1 cellular context compared by ENCODE assay signal in the genomic region with DNA sequence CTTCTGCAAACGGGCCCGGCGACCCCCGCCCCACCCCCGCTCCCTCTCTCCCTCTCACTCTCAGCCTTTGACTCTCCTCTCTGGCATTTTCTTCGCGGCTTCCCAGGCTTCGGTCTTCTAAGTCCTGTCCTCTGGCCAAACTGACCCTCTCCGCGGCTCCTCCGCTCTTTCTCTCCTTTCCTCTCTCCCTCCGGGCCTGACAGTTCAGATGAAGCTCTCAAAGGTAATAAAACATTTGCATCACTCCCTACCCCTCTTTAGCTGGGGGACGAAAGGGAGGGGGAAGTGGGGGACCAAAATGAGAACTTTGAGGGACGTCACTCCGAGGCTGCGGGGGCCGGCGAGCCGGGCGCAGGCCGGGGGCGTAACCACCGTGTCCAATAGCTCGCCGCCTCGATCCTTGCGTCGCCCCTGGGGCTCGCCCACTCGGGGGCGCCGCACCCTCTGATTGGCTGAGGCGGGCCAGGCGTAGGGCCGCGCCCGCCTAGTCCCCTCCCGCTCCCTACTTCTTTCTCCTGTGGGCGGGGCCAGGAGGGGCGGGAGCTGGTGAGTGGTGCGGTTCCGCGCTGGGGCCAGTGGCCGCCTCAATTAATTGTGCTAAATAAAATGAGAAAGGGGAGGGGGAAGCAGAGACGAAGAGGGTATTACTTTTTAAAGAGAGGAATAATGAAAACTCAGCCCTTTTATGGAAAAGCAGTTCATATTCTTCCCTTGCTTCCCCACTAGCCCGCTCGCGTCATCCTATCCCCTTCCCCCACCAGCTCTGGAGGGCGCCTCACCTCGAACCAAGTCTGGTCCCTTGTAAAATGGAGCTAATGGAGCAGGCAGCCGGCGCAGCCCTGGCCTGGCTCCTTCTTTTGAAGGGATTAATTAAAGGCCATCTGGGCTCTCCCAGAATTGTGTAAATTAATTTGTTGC.
A peak's percentile ranks its signal among the peaks of the same experiment; 100 is the strongest.
TF ChIP-seq lines count a peak whose summit lies in the region.

Gene NKX6-1, minus strand, starts transcription at position 228 of the 918 bp plus-strand sequence. CDS start 1,064 bp downstream, outside the sequence.

TF ChIP-seq in HCT116, 20 proteins besides CTCF, POLR2A, EP300 and RAD21 (continued from another document):
- TF ChIP-seq, protein P1, sequence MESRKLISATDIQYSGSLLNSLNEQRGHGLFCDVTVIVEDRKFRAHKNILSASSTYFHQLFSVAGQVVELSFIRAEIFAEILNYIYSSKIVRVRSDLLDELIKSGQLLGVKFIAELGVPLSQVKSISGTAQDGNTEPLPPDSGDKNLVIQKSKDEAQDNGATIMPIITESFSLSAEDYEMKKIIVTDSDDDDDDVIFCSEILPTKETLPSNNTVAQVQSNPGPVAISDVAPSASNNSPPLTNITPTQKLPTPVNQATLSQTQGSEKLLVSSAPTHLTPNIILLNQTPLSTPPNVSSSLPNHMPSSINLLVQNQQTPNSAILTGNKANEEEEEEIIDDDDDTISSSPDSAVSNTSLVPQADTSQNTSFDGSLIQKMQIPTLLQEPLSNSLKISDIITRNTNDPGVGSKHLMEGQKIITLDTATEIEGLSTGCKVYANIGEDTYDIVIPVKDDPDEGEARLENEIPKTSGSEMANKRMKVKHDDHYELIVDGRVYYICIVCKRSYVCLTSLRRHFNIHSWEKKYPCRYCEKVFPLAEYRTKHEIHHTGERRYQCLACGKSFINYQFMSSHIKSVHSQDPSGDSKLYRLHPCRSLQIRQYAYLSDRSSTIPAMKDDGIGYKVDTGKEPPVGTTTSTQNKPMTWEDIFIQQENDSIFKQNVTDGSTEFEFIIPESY (IDR thresholded peaks at IDR 0.05; ENCODE audit: extremely low read depth, insufficient replicate concordance, low read length) = no peak
- no peak for TF ChIP-seq SRF (IDR thresholded peaks at IDR 0.05; ENCODE audit: low read depth)
- no peak for TF ChIP-seq EZH2 (IDR thresholded peaks at IDR 0.05)
- no peak for TF ChIP-seq EZH2phosphoT487 (IDR thresholded peaks at IDR 0.05; ENCODE audit: borderline replicate concordance)
- TF ChIP-seq SIN3A (IDR thresholded peaks at IDR 0.05; ENCODE audit: low read depth) = no peak
- TF ChIP-seq SP1 (IDR thresholded peaks at IDR 0.05; ENCODE audit: low read depth) = peak; percentile 75
- TF ChIP-seq CEBPB (IDR thresholded peaks at IDR 0.05; ENCODE audit: low read depth) = no peak
- TF ChIP-seq EGR1 (IDR thresholded peaks at IDR 0.05; ENCODE audit: low read depth) = peak; percentile 90
- TF ChIP-seq ZNF274 (IDR thresholded peaks at IDR 0.05; ENCODE audit: low read depth, low read length) = no peak
- TF ChIP-seq ZFX (IDR thresholded peaks at IDR 0.05) = no peak
- TF ChIP-seq MAX (IDR thresholded peaks at IDR 0.05) = no peak; the same call in 1 of the 2 replicates
- TF ChIP-seq JUND (IDR thresholded peaks at IDR 0.05) = no peak
- no peak for TF ChIP-seq ELF1 (IDR thresholded peaks at IDR 0.05; ENCODE audit: borderline replicate concordance, low read depth)
